8 cellular contexts compared by ENCODE assay signal in genomic region chr19:10230904-10231623, GRCh38. TPM values are rescaled to one million over a fixed set of nuclear protein-coding genes. Genes with fewer than 3 reads are reported as not detected.
DNase-seq lines count a peak whose midpoint lies in the region; ATAC-seq and TF ChIP-seq lines count a peak whose summit lies in the region.

TSS of gene S1PR2 (minus strand) at chr19:10231331. CDS start at chr19:10224905, 6,426 bp downstream.

- no peaks in the 10 kb centered on the region for H3K36me3 ChIP-seq in kidney epithelial cell (ENCODE audit: control insufficient read depth, insufficient read depth, low read length)

- TF ChIP-seq CTCF in kidney epithelial cell (IDR thresholded peaks at IDR 0.05; ENCODE audit: insufficient read depth, low read length, poor library complexity, severe bottlenecking) = no peak

- peak within 1 kb of the TSS; percentile 74 for H3K4me3 ChIP-seq in kidney epithelial cell (ENCODE audit: low read depth, low read length)

- peaks cover 2% of the 10 kb centered on the region for H3K27me3 ChIP-seq in kidney epithelial cell (ENCODE audit: control insufficient read depth, insufficient read depth, low read length)

- ATAC-seq in HG02571 (IDR thresholded peaks at IDR 0.05; ENCODE audit: unreplicated experiment) = peak; percentile 30
- ATAC-seq in activated CD4-positive, CD25-positive, alpha-beta regulatory T cell treated with anti-CD3 and anti-CD28 coated beads, Interleukin-2, amount 50 U/mL, for 24 hours = peak; percentile 55 to 57
- ATAC-seq in GM19467 (IDR thresholded peaks at IDR 0.05; ENCODE audit: unreplicated experiment) = no peak

- DNase-seq in DMS53 (lab: John Stamatoyannopoulos, UW) (peak; percentile 93), NCI-H2171 (lab: John Stamatoyannopoulos, UW) (peak; percentile 56), cerebellar cortex (ENCODE audit: low spot score) (peak; percentile 47), kidney epithelial cell (ENCODE audit: low read depth) (no peak)
- peak; percentile 53 to 71 for DNase-seq in stimulated activated CD4-positive, alpha-beta T cell treated with anti-CD3 and anti-CD28 coated beads, Interleukin-1b, Interleukin-23, amount 100 ng/mL, for 4 hours (ENCODE audit: low read depth in 2 of 2)

RNA-seq across cellular contexts. Expression of gene S1PR2, which starts in this region (rescaled TPM):
- 8.3 and 9.4 TPM in 2 replicates for total RNA-seq in kidney epithelial cell
